In genomic region chr12:93366427-93366826, GRCh38 we compare ENCODE assay signal across 1 cellular context.
TF ChIP-seq lines count a peak whose summit lies in the region.

No MANE protein-coding gene starts in this region.

TF ChIP-seq in HEK293T, 16 proteins besides CTCF, POLR2A, EP300 and RAD21:
- TF ChIP-seq PKNOX1 (IDR thresholded peaks at IDR 0.05) = peak; percentile 48; the same call in 1 of the 2 replicates
- no peak for TF ChIP-seq BHLHE40 (IDR thresholded peaks at IDR 0.05; ENCODE audit: borderline replicate concordance)
